Comparison of ENCODE assay signal across 18 cellular contexts in genomic region chr11:134518616-134519389, GRCh38.
"Had no signal": no experiment of that assay in that cellular context is flagged by ENCODE, and none has a peak within 500 bp of the region (broad histone marks: within the 10 kb centered on the region; RNA-seq: fewer than 3 reads in every experiment).

No MANE protein-coding gene starts in this region.

- H3K9me3 ChIP-seq: gastrocnemius medialis, tibial nerve had no signal

- H3K4me3 ChIP-seq: gastrocnemius medialis, lung, tibial nerve had no signal

- H3K4me1 ChIP-seq: gastrocnemius medialis, tibial nerve had no signal

- DNase-seq: activated CD4-positive, alpha-beta T cell treated with anti-CD3 and anti-CD28 coated beads for 48 hours; activated CD4-positive, CD25-positive, alpha-beta regulatory T cell; activated CD8-positive, alpha-beta T cell treated with anti-CD3 and anti-CD28 coated beads for 36 hours; activated T-cell treated with anti-CD3 and anti-CD28 coated beads, Interleukin-2, amount 50 U/mL, for 1 hour; effector CD8-positive, alpha-beta T cell; gastrocnemius medialis; nucleus accumbens; stimulated activated naive CD8-positive, alpha-beta T cell treated with anti-CD3 and anti-CD28 coated beads, Interleukin-15, Interleukin-2, amounts not matched to agents 100 U/mL and 50 U/mL, for 24 hours; substantia nigra; T-cell had no signal

- H3K36me3 ChIP-seq: gastrocnemius medialis, tibial nerve had no signal

- H3K27ac ChIP-seq: gastrocnemius medialis, tibial nerve had no signal

- ATAC-seq: activated CD8-positive, alpha-beta T cell treated with anti-CD3 and anti-CD28 coated beads for 36 hours; activated T-helper 17 cell treated with anti-CD3 and anti-CD28 coated beads, Interleukin-2, amount 50 U/mL, for 72 hours; esophagus mucosa; gastrocnemius medialis; natural killer cell treated with Interleukin-12 subunit alpha and Interleukin-12 subunit beta and Interleukin-15 and Interleukin-18, amount 100 ng/mL, for 72 hours; SK-N-SH treated with all-trans-retinoic acid at 6 μM for 48 hours; stimulated activated naive CD8-positive, alpha-beta T cell treated with anti-CD3 and anti-CD28 coated beads, Interleukin-15, Interleukin-2, amounts not matched to agents 100 U/mL and 50 U/mL, for 24 hours; T-cell had no signal

- FAIRE-seq: astrocyte, bronchial epithelial cell had no signal
